In genomic region chr21:28256420-28256831, GRCh38 we compare ENCODE assay signal across 1 cellular context.
TF ChIP-seq lines count a peak whose summit lies in the region.

No MANE protein-coding gene starts in this region.

TF ChIP-seq in HepG2, 621 proteins besides CTCF, POLR2A, EP300 and RAD21 (continued from another document and continues in another):
- TF ChIP-seq ZNF414 (CRISPR knock-in tag; IDR thresholded peaks at IDR 0.05): 0 out of 2 replicates have a peak, but pooled peaks have one; percentile 8
- TF ChIP-seq CREB1 (IDR thresholded peaks at IDR 0.05): no peak
- peak; percentile 38; the same call in 1 of the 2 replicates for TF ChIP-seq CREB1 (CRISPR knock-in tag; IDR thresholded peaks at IDR 0.05)
- TF ChIP-seq MEIS1 (CRISPR knock-in tag; IDR thresholded peaks at IDR 0.05; ENCODE audit: borderline replicate concordance): peak; percentile 60; the same call in 1 of the 2 replicates
- TF ChIP-seq MIER3 (CRISPR knock-in tag; IDR thresholded peaks at IDR 0.05; ENCODE audit: borderline replicate concordance): peak; percentile 63
- TF ChIP-seq ZNF556 (CRISPR knock-in tag; IDR thresholded peaks at IDR 0.05; ENCODE audit: borderline replicate concordance): 0 out of 2 replicates have a peak, but pooled peaks have one; percentile 39
- 0 out of 2 replicates have a peak, but pooled peaks have one; percentile 18 for TF ChIP-seq ZSCAN9 (CRISPR knock-in tag; IDR thresholded peaks at IDR 0.05; ENCODE audit: borderline replicate concordance)
- no peak for TF ChIP-seq ZMYM2 (CRISPR knock-in tag; IDR thresholded peaks at IDR 0.05)
- TF ChIP-seq CBX5 (CRISPR knock-in tag; IDR thresholded peaks at IDR 0.05; ENCODE audit: borderline replicate concordance): no peak
- no peak for TF ChIP-seq FOXA1 (IDR thresholded peaks at IDR 0.05)
- TF ChIP-seq FOXA1 (CRISPR knock-in tag; IDR thresholded peaks at IDR 0.05): peak; percentile 50; the same call in 1 of the 2 replicates
- no peak for TF ChIP-seq SOX6 (IDR thresholded peaks at IDR 0.05)
- peak; percentile 87 for TF ChIP-seq SOX6 (CRISPR knock-in tag; IDR thresholded peaks at IDR 0.05)
- TF ChIP-seq ZSCAN5A (CRISPR knock-in tag; IDR thresholded peaks at IDR 0.05; ENCODE audit: borderline replicate concordance): peak; percentile 63; the same call in 1 of the 2 replicates
- TF ChIP-seq GATAD2A (CRISPR knock-in tag; IDR thresholded peaks at IDR 0.05): peak; percentile 78
- no peak for TF ChIP-seq SP1 (IDR thresholded peaks at IDR 0.05)
- TF ChIP-seq SP1 (CRISPR knock-in tag; IDR thresholded peaks at IDR 0.05): no peak
- peak; percentile 80 for TF ChIP-seq HNF4G (IDR thresholded peaks at IDR 0.05; ENCODE audit: borderline replicate concordance, low read depth, low read length)
- peak; percentile 69; the same call in 1 of the 2 replicates for TF ChIP-seq HNF4G (CRISPR knock-in tag; IDR thresholded peaks at IDR 0.05; ENCODE audit: borderline replicate concordance, low read depth)
- TF ChIP-seq ATF4 (CRISPR knock-in tag; IDR thresholded peaks at IDR 0.05): peak in 1 of 2 experiments; percentile 43; a peak in 1 of 4 replicates
- TF ChIP-seq SOX13 (IDR thresholded peaks at IDR 0.05): 0 out of 2 replicates have a peak, but pooled peaks have one; percentile 24
- peak in 1 of 2 experiments; percentile 85; a peak in 2 of 4 replicates for TF ChIP-seq SOX13 (CRISPR knock-in tag; conservative IDR thresholded peaks at IDR 0.05 in 1 of 2, IDR thresholded peaks at IDR 0.05 in 1 of 2)
- no peak for TF ChIP-seq MIER2 (CRISPR knock-in tag; IDR thresholded peaks at IDR 0.05)
- peak; percentile 66 for TF ChIP-seq HDAC1 (CRISPR knock-in tag; IDR thresholded peaks at IDR 0.05)
- peak; percentile 96; the same call in 1 of the 2 replicates for TF ChIP-seq HOMEZ (CRISPR knock-in tag; IDR thresholded peaks at IDR 0.05; ENCODE audit: low read depth)
- TF ChIP-seq PRDM4 (CRISPR knock-in tag; IDR thresholded peaks at IDR 0.05; ENCODE audit: borderline replicate concordance): no peak
- no peak for TF ChIP-seq TAF15 (IDR thresholded peaks at IDR 0.05; ENCODE audit: low read depth, low read length, poor library complexity, severe bottlenecking)
- TF ChIP-seq ZBTB8A (CRISPR knock-in tag; IDR thresholded peaks at IDR 0.05; ENCODE audit: borderline replicate concordance, low read depth): no peak
- TF ChIP-seq POGZ (CRISPR knock-in tag; IDR thresholded peaks at IDR 0.05): peak; percentile 79
- peak; percentile 31; the same call in 1 of the 2 replicates for TF ChIP-seq CEBPG (CRISPR knock-in tag; IDR thresholded peaks at IDR 0.05)
- TF ChIP-seq HNF4A (CRISPR knock-in tag; IDR thresholded peaks at IDR 0.05): peak; percentile 97
- no peak for TF ChIP-seq E2F1 (CRISPR knock-in tag; IDR thresholded peaks at IDR 0.05)
- TF ChIP-seq ZNF597 (CRISPR knock-in tag; IDR thresholded peaks at IDR 0.05): no peak
- TF ChIP-seq SKI (IDR thresholded peaks at IDR 0.05; ENCODE audit: partially characterized antibody): peak; percentile 52
- TF ChIP-seq CCAR2 (optimal IDR thresholded peaks at IDR 0.05; ENCODE audit: low read depth, low read length): no peak
- TF ChIP-seq ERF (CRISPR knock-in tag; IDR thresholded peaks at IDR 0.05): 0 out of 2 replicates have a peak, but pooled peaks have one; percentile 49
- TF ChIP-seq ZBED4 (CRISPR knock-in tag; IDR thresholded peaks at IDR 0.05; ENCODE audit: borderline replicate concordance): peak; percentile 64; the same call in 1 of the 2 replicates
- peak; percentile 43; the same call in 1 of the 2 replicates for TF ChIP-seq PPARG (CRISPR knock-in tag; conservative IDR thresholded peaks at IDR 0.05)
- TF ChIP-seq STAG1 (CRISPR knock-in tag; IDR thresholded peaks at IDR 0.05): peak; percentile 22; the same call in 1 of the 2 replicates
- no peak for TF ChIP-seq MXD4 (CRISPR knock-in tag; IDR thresholded peaks at IDR 0.05)
- TF ChIP-seq ZNF691 (CRISPR knock-in tag; IDR thresholded peaks at IDR 0.05; ENCODE audit: borderline replicate concordance, low read depth): no peak
- peak; percentile 95 for TF ChIP-seq ARID5B (CRISPR knock-in tag; IDR thresholded peaks at IDR 0.05)
- peak; percentile 90 for TF ChIP-seq ESRRA (CRISPR knock-in tag; IDR thresholded peaks at IDR 0.05; ENCODE audit: low read depth)
- peak; percentile 82; the same call in 1 of the 2 replicates for TF ChIP-seq MIXL1 (CRISPR knock-in tag; IDR thresholded peaks at IDR 0.05)
- TF ChIP-seq YEATS2 (CRISPR knock-in tag; IDR thresholded peaks at IDR 0.05; ENCODE audit: borderline replicate concordance): no peak
- 0 out of 2 replicates have a peak, but pooled peaks have one; percentile 71 for TF ChIP-seq MEIS2 (CRISPR knock-in tag; IDR thresholded peaks at IDR 0.05)
- TF ChIP-seq ZNF317 (CRISPR knock-in tag; IDR thresholded peaks at IDR 0.05): no peak
